Comparison of ENCODE assay signal across 13 cellular contexts in the genomic region with DNA sequence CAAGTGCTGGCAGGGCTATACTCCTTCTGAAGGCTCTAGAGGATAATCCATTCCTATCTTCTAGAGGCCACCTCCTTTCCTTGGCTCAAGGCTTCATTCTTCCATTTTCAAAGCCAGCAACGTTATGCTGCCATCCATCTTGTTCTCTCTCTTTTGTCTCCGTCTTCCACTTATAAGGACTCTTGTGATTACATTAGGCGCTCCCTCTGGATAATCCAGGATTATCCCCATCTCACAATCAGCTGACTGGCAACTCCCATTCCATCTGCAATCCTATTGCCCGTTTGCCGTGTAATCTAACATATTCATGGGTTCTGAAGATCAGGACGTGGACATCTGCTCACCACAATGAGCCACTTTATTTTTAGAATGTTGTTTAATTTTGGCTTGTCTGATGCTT.
"Had no signal": no experiment of that assay in that cellular context is flagged by ENCODE, and none has a peak within 500 bp of the region (broad histone marks: within the 10 kb centered on the region; RNA-seq: fewer than 3 reads in every experiment).

No MANE protein-coding gene starts in this region.

- H3K9me3 ChIP-seq: colonic mucosa had no signal

- DNase-seq: colonic mucosa; effector CD8-positive, alpha-beta T cell; foreskin melanocyte; head of caudate nucleus; left colon; mesendoderm; naive thymus-derived CD4-positive, alpha-beta T cell; right cardiac atrium; stimulated activated CD4-positive, alpha-beta T cell treated with anti-CD3 and anti-CD28 coated beads, Interleukin-2, amount 100 ng/mL, for 48 hours; stimulated activated naive CD4-positive, alpha-beta T cell treated with Interleukin-2 at 50 U/mL for 16 hours; trophoblast cell had no signal

- H3K36me3 Mint-ChIP-seq: naive thymus-derived CD4-positive, alpha-beta T cell had no signal

- H3K4me2 ChIP-seq: hepatocyte, smooth muscle cell had no signal

- H3K27ac ChIP-seq: colonic mucosa, hepatocyte had no signal

- H3K4me1 ChIP-seq: colonic mucosa had no signal

- H2AFZ ChIP-seq: hepatocyte had no signal

- ATAC-seq: left colon; naive thymus-derived CD4-positive, alpha-beta T cell; right cardiac atrium had no signal

- H3K9me3 Mint-ChIP-seq: naive thymus-derived CD4-positive, alpha-beta T cell had no signal

- H3K27ac Mint-ChIP-seq: naive thymus-derived CD4-positive, alpha-beta T cell had no signal

- H3K36me3 ChIP-seq: colonic mucosa had no signal

- H3K4me1 Mint-ChIP-seq: naive thymus-derived CD4-positive, alpha-beta T cell had no signal

- H3K4me3 Mint-ChIP-seq: naive thymus-derived CD4-positive, alpha-beta T cell had no signal

- H3K4me3 ChIP-seq: colonic mucosa, hepatocyte, smooth muscle cell had no signal

- H3K27me3 ChIP-seq: colonic mucosa, hepatocyte had no signal

- H3K79me2 ChIP-seq: hepatocyte had no signal
